ENCODE assay signal across 12 cellular contexts in the genomic region with DNA sequence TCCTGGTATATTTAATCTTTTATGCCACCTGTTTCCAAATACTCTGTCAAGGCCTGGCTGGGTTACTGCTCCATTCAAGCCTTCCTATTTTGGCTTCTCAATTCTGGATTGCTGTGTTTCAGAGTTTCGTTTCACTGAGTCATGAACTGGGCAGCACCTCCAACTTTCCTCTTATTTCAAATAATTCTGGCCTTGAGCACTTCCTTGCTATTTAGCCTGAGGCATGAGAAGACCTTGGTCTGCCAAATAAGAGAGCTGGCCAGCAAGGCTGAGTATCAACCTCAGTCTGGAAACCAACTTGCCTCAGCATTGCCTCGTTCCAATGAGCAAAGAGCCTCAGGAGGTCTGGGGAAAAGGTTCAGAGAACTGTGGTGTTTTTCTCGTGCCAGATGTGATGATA.
DNase-seq lines count a peak whose midpoint lies in the region; ATAC-seq and TF ChIP-seq lines count a peak whose summit lies in the region.
"Had no signal": no experiment of that assay in that cellular context is flagged by ENCODE, and none has a peak within 500 bp of the region (broad histone marks: within the 10 kb centered on the region; RNA-seq: fewer than 3 reads in every experiment).

No MANE protein-coding gene starts in this region.

- intact Hi-C loops in adrenal gland (cut with DNase I): no loop called here

- H3K27ac ChIP-seq in HEK293 (ENCODE audit: extremely low read depth, low read depth, low read length): no peak overlapping the region
- peak overlapping the region in 2 of 5 donors; percentile 8 to 30 for H3K27ac ChIP-seq in adrenal gland
- H3K27ac ChIP-seq in skeletal muscle tissue (ENCODE audit: low read depth, low read length): peak overlapping the region; percentile 79

- no peak for TF ChIP-seq CTCF in HEK293 (tag by site-specific recombination; IDR thresholded peaks at IDR 0.05)
- TF ChIP-seq CTCF in adrenal gland (IDR thresholded peaks at IDR 0.05): no peak

- DNase-seq in adrenal gland: peak in 5 of 7 donors; percentile 28 to 53 (median 43)
- DNase-seq in globus pallidus (ENCODE audit: low spot score): peak; percentile 37
- DNase-seq in NOMO-1 treated with DMSO at 0.1 percent for 48 hours (lab: John Stamatoyannopoulos, UW; ENCODE audit: unreplicated experiment): no peak
- DNase-seq: effector CD4-positive, alpha-beta T cell; NCI-H526; stimulated activated CD4-positive, alpha-beta T cell treated with anti-CD3 and anti-CD28 coated beads, Interleukin-12 subunit alpha, Interleukin-12 subunit beta, amount 100 ng/mL, for 4 hours; T-helper 1 cell had no signal

- H3K27me3 ChIP-seq in adrenal gland (no peaks in the 10 kb centered on the region), skeletal muscle tissue (ENCODE audit: control insufficient read depth in 3 of 3, insufficient read depth in 3 of 3, low read length in 3 of 3) (no peaks in the 10 kb centered on the region)

- TF ChIP-seq POLR2A in adrenal gland (IDR thresholded peaks at IDR 0.05): no peak
- TF ChIP-seq POLR2A in GM18505 (IDR thresholded peaks at IDR 0.05; ENCODE audit: borderline replicate concordance, extremely low read depth, insufficient read depth, insufficient read length): no peak

- H3K36me3 ChIP-seq in HEK293 (ENCODE audit: control insufficient read depth in 2 of 2, insufficient read depth in 1 of 2, low read length in 2 of 2) (no peaks in the 10 kb centered on the region), adrenal gland (replicated peaks in 1 of 2) (no peaks in the 10 kb centered on the region), skeletal muscle tissue (ENCODE audit: control insufficient read depth in 3 of 3, insufficient read depth in 3 of 3, low read length in 3 of 3) (no peaks in the 10 kb centered on the region)

- 44 to 48% (median 46%) methylated on average over 3 of the region's 3 CpGs for WGBS in adrenal gland, 4 donors

- POLR2A ChIA-PET in HEK293 (lab: Yijun Ruan, JAX): no interaction called here

- ATAC-seq in GM21737 (IDR thresholded peaks at IDR 0.05; ENCODE audit: unreplicated experiment) (no peak), GM18505 (IDR thresholded peaks at IDR 0.05; ENCODE audit: unreplicated experiment) (no peak), HG02642 (IDR thresholded peaks at IDR 0.05; ENCODE audit: poor library complexity, unreplicated experiment) (no peak)

- CTCF ChIA-PET in HEK293 (lab: Yijun Ruan, JAX): interaction anchor here (0.6 to 5.2 kb wide), 3 partner anchors 11 to 134 kb away, joined by 4 to 33 read pairs (median 5); no protein-coding TSS in a partner anchor

- peak overlapping the region in 1 of 3 donors; percentile 44 for H3K9ac ChIP-seq in skeletal muscle tissue (ENCODE audit: low read depth in 1 of 3, low read length in 3 of 3)

- H3K4me1 ChIP-seq in HEK293 (ENCODE audit: control insufficient read depth, insufficient read depth, low read length): no peaks in the 10 kb centered on the region
- no peaks in the 10 kb centered on the region for H3K4me1 ChIP-seq in adrenal gland (replicated peaks in 1 of 2)
- H3K4me1 ChIP-seq in skeletal muscle tissue (ENCODE audit: control insufficient read depth in 3 of 3, insufficient read depth in 3 of 3, low read length in 3 of 3): peaks cover 3 to 8% (median 4%) of the 10 kb centered on the region in 3 donors

- no peaks in the 10 kb centered on the region; the same call in 1 of the 2 replicates for H3K9me3 ChIP-seq in HEK293 (ENCODE audit: control insufficient read depth, insufficient read depth, low read depth, low read length)
- peaks cover 0 to 6% (median 0%) of the 10 kb centered on the region in 3 donors for H3K9me3 ChIP-seq in adrenal gland (replicated peaks in 1 of 3)
- H3K9me3 ChIP-seq in skeletal muscle tissue (ENCODE audit: control insufficient read depth in 3 of 3, low read length in 3 of 3): peaks cover 0 to 2% (median 0%) of the 10 kb centered on the region in 3 donors

- no peak overlapping the region for H3K4me3 ChIP-seq in HEK293 (ENCODE audit: low read depth, low read length)
- H3K4me3 ChIP-seq in adrenal gland: no peak overlapping the region
- H3K4me3 ChIP-seq in skeletal muscle tissue (ENCODE audit: low read length in 3 of 3): no peak overlapping the region

TF ChIP-seq in HEK293, 187 proteins besides CTCF, POLR2A, EP300 and RAD21:
- TF ChIP-seq ZNF549 (tag by site-specific recombination; IDR thresholded peaks at IDR 0.05): peak; percentile 95
- no peak for TF ChIP-seq ZNF274 (IDR thresholded peaks at IDR 0.05; ENCODE audit: low read length)
- no peak for TF ChIP-seq ZNF274 (tag by site-specific recombination; IDR thresholded peaks at IDR 0.05; ENCODE audit: borderline replicate concordance)
